In the genomic region with DNA sequence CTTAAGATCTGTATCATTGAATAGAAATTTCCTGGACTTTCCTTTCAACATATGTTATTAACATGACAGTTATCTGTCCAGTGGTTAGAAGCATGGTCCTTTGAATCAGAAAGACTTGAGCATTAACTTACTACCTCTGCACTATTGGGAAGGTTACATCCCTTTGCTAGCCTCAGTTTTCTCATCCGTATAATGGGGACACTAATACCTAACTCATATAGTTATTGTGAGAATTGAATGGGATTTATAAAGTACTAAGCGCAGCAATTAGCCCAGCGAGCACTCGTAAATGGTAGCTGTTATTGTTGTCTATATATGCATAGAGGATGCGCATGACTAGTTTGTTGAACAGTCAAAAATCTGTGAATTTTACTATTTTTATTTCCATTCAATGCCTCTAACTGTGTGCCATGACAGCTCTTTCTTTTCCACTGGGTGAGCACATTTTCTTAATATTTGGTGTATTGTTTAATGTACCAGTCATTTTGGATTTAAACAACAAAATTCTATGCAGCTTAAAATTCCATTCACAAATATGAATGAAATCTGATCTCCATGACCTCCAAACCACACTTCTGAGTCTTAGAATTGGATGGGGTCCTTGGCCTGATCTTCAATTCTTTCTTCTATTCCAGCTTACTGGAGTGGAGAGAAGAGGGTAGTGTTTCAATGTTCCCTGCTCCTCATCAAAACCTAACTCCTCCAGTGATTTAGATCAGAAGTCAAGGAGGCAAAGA, we compare ENCODE assay signal across 22 cellular contexts.
"Had no signal": no experiment of that assay in that cellular context is flagged by ENCODE, and none has a peak within 500 bp of the region (broad histone marks: within the 10 kb centered on the region; RNA-seq: fewer than 3 reads in every experiment).

No MANE protein-coding gene starts in this region.

- H3K4me1 ChIP-seq: adrenal gland, suprapubic skin, uterus had no signal

- FAIRE-seq: colon had no signal

- H2AFZ ChIP-seq: hepatocyte had no signal

- H3K4me2 ChIP-seq: hepatocyte had no signal

- H3K27me3 ChIP-seq: adrenal gland, body of pancreas, hepatocyte, suprapubic skin, transverse colon, uterus had no signal

- ATAC-seq: activated T-cell treated with anti-CD3 and anti-CD28 coated beads, Interleukin-2, amount 50 U/mL, for 72 hours; body of pancreas; left colon; lower lobe of right lung; naive thymus-derived CD8-positive, alpha-beta T cell had no signal

- H3K36me3 ChIP-seq: adrenal gland, lower lobe of right lung, suprapubic skin, transverse colon, uterus, WERI-Rb-1 had no signal

- H3K27ac ChIP-seq: adrenal gland, body of pancreas, hepatocyte, lower lobe of right lung, skin epidermis, suprapubic skin, uterus, WERI-Rb-1 had no signal

- DNase-seq: activated CD4-positive, alpha-beta T cell treated with anti-CD3 and anti-CD28 coated beads for 1 hour; activated CD8-positive, alpha-beta memory T cell treated with anti-CD3 and anti-CD28 coated beads for 24 hours; activated effector memory CD4-positive, alpha-beta T cell treated with anti-CD3 and anti-CD28 coated beads, Interleukin-2, amount 50 U/mL, for 16 hours; activated naive CD4-positive, alpha-beta T cell treated with anti-CD3 and anti-CD28 coated beads, Interleukin-2, amount 50 U/mL, for 16 hours; activated T-cell treated with anti-CD3 and anti-CD28 coated beads, Interleukin-2, amount 50 U/mL, for 72 hours; adrenal gland; body of pancreas; caudate nucleus; islet precursor cell; left colon; lower lobe of right lung; naive thymus-derived CD8-positive, alpha-beta T cell; posterior cingulate gyrus; retina; T-helper 2 cell; transverse colon; uterus; WERI-Rb-1 had no signal

- H3K79me2 ChIP-seq: hepatocyte had no signal

- H3K9me3 ChIP-seq: adrenal gland, body of pancreas, lower lobe of right lung, suprapubic skin, transverse colon, uterus had no signal

- H3K4me3 ChIP-seq: adrenal gland, body of pancreas, hepatocyte, lower lobe of right lung, skin epidermis, suprapubic skin, transverse colon, uterus had no signal
